Comparison of ENCODE assay signal across 10 cellular contexts in the genomic region with DNA sequence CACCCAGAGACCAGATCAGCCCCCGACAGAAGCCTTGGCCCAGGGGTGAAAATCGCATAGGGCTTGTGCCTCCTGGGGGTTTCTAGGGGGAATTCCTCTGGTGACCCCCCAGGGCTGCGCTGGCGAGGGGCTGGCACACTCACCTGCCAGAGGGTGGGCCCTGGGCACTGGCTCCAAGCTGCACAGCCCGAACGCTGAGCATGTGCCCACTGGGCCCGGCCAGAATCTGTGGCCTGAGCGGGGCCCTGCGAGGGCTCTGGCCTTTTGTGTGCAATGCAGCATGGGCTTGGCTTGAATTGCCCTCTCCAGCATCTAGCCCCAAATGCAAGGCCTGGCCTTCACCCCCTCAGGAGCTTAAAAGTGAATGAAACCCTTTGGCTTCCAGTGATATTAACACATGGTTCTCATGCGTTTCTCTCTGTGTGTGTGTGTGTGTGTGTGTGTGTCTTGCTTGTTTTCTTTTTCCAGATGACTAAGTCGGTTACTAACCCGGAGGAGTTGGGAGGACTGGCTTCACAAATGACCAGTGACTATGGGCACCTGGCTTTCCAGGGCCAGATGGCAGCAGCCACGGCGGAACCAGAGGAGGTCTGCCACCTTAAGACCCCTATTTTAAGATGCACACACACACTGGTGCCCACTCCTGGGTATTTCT.
DNase-seq lines count a peak whose midpoint lies in the region.
"Had no signal": no experiment of that assay in that cellular context is flagged by ENCODE, and none has a peak within 500 bp of the region (broad histone marks: within the 10 kb centered on the region; RNA-seq: fewer than 3 reads in every experiment).

No MANE protein-coding gene starts in this region.

- H3K4me1 ChIP-seq in skeletal muscle satellite cell (ENCODE audit: control insufficient read depth, insufficient read depth, low read length) = peaks cover 42% of the 10 kb centered on the region

- no peaks in the 10 kb centered on the region for H3K27me3 ChIP-seq in skeletal muscle satellite cell (ENCODE audit: control insufficient read depth, insufficient read depth, low read length)

- peaks cover 8% of the 10 kb centered on the region for H3K36me3 ChIP-seq in skeletal muscle satellite cell (ENCODE audit: insufficient read depth, low read length)

- peak; percentile 69 for DNase-seq in GM03348 (ENCODE audit: low spot score)
- peak; percentile 91 for DNase-seq in RPMI7951 (ENCODE audit: low read depth)
- peak; percentile 89 for DNase-seq in fibroblast of peridontal ligament (ENCODE audit: extremely low read depth)
- no peak for DNase-seq in GM19240 (ENCODE audit: insufficient read length, low spot score)
- no peak for DNase-seq in stimulated activated CD4-positive, alpha-beta T cell treated with anti-CD3 and anti-CD28 coated beads, Interleukin-1b, Interleukin-23, amount 100 ng/mL, for 48 hours
- no peak for DNase-seq in activated gamma-delta T cell (lab: John Stamatoyannopoulos, UW)
- DNase-seq: effector memory CD8-positive, alpha-beta T cell; GF-D8; NCI-H2029 had no signal

- no peak overlapping the region for H3K4me3 ChIP-seq in skeletal muscle satellite cell (ENCODE audit: low read length)

- no peaks in the 10 kb centered on the region for H3K9me3 ChIP-seq in skeletal muscle satellite cell (replicated peaks; ENCODE audit: low read length)

- peak overlapping the region; percentile 39 for H3K4me2 ChIP-seq in skeletal muscle satellite cell (ENCODE audit: low read length)

- H3K9ac ChIP-seq in skeletal muscle satellite cell (ENCODE audit: low read depth, low read length) = peak overlapping the region; percentile 50

Comparison
In these comparisons a context has a peak if more than half of its experiments do, and no peak if none do; other contexts are left out.
1. DNase-seq: peak in GM03348 (single experiment), RPMI7951 (single experiment) and fibroblast of peridontal ligament (single experiment); none in GM19240 (single experiment), stimulated activated CD4-positive, alpha-beta T cell treated with anti-CD3 and anti-CD28 coated beads, Interleukin-1b, Interleukin-23, amount 100 ng/mL, for 48 hours (single experiment) and activated gamma-delta T cell (single experiment).